In the genomic region with DNA sequence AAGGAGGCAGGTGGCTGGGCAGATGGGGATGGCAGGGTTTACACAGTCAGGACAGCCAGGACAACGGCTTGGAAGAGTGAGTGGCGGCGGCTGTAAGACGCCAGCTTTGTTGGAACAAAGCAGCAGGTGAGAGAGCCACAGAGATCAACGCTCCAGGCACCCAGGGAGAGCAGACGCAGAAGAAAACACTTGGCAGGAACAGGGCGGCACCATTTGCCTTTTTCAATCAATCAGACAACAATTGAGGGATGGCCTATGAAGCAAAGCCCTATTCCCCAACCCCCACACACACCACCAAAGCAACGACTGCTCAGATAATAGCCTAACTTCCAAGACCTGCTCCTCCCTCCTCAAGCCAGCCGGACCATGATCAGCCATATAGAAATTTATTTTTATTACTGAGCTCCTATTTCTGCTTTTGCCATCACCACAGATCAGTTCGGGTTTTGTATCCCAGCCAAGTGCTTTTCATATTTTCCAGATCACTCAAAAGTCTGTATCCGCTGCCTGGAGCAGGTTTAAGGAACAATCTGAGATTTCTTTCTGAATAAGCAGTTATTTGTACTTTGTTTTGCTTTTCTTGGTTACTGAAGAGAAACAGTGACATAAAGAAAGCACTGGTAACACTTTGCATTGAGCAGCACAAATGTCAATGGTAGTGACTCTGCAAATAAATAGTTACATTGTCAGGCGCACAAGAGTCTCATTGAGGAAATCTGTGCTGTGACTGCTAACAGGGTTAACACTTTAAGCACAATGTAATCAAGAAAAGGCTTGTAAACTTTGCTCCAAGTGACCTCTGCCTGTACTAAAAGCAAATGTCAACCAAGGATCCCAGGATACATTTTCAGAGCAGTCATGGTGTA, we compare ENCODE assay signal across 8 cellular contexts.
A peak's percentile ranks its signal among the peaks of the same experiment; 100 is the strongest.
DNase-seq lines count a peak whose midpoint lies in the region; ATAC-seq and TF ChIP-seq lines count a peak whose summit lies in the region.

No MANE protein-coding gene starts in this region.

- 41% methylated on average over 12 of the region's 12 CpGs for WGBS in right cardiac atrium
- 20 to 37% (median 32%) methylated on average over 12 of the region's 12 CpGs for WGBS in stomach, 5 donors

- H3K9me3 ChIP-seq in right cardiac atrium (ENCODE audit: control insufficient read depth, low read length) (no peaks in the 10 kb centered on the region), stomach (no peaks in the 10 kb centered on the region)

- no peaks in the 10 kb centered on the region for H3K36me3 ChIP-seq in stomach

- H3K4me1 ChIP-seq in right cardiac atrium (ENCODE audit: control insufficient read depth, insufficient read depth, low read length) = no peaks in the 10 kb centered on the region
- H3K4me1 ChIP-seq in stomach = peaks cover 0 to 17% (median 12%) of the 10 kb centered on the region in 4 donors

- no peak for TF ChIP-seq EP300 in stomach (IDR thresholded peaks at IDR 0.05)

- H3K27me3 ChIP-seq in right cardiac atrium (ENCODE audit: control insufficient read depth, insufficient read depth) (no peaks in the 10 kb centered on the region), stomach (no peaks in the 10 kb centered on the region)

- no peak overlapping the region for H3K27ac ChIP-seq in right cardiac atrium (ENCODE audit: low read length)
- peak overlapping the region in 3 of 5 donors; percentile 52 to 67 (median 58) for H3K27ac ChIP-seq in stomach

- DNase-seq in LNCaP clone FGC (ENCODE audit: low read depth) = peak; percentile 79
- no peak for DNase-seq in right cardiac atrium
- DNase-seq in stomach = no peak
- DNase-seq in islet precursor cell = no peak

- no peak for TF ChIP-seq POLR2A in stomach (IDR thresholded peaks at IDR 0.05)

- intact Hi-C loops in right cardiac atrium (cut with DNase I) = no loop called here
- intact Hi-C loops in stomach (cut with DNase I; ENCODE audit: low total_unique reads) = no loop called here

- TF ChIP-seq CTCF in LNCaP clone FGC (IDR thresholded peaks at IDR 0.05; ENCODE audit: control insufficient read depth, extremely low read depth, insufficient read depth) (peak; percentile 35), stomach (IDR thresholded peaks at IDR 0.05) (no peak)

- H3K4me3 ChIP-seq in LNCaP clone FGC (ENCODE audit: low read depth, low read length) = 0 out of 2 replicates have a peak overlapping the region, but pooled peaks have one; percentile 17
- no peak overlapping the region for H3K4me3 ChIP-seq in right cardiac atrium (ENCODE audit: low read length)
- no peak overlapping the region for H3K4me3 ChIP-seq in stomach

- ATAC-seq in SK-N-SH treated with all-trans-retinoic acid at 6 μM for 48 hours = peak; percentile 82
- ATAC-seq in right cardiac atrium = peak; percentile 25 to 58
- ATAC-seq in GM19467 (IDR thresholded peaks at IDR 0.05; ENCODE audit: unreplicated experiment) = no peak
- no peak for ATAC-seq in GM21526 (IDR thresholded peaks at IDR 0.05; ENCODE audit: low FRiP score, unreplicated experiment)
- no peak for ATAC-seq in HG02870 (IDR thresholded peaks at IDR 0.05; ENCODE audit: unreplicated experiment)

TF ChIP-seq in SK-N-SH treated with all-trans-retinoic acid at 6 μM for 48 hours, 23 proteins besides CTCF, POLR2A, EP300 and RAD21:
- TF ChIP-seq ZNF8 (CRISPR knock-in tag; IDR thresholded peaks at IDR 0.05) (no peak), BACH2 (CRISPR knock-in tag; IDR thresholded peaks at IDR 0.05; ENCODE audit: borderline replicate concordance) (no peak)

Comparison
In these comparisons a context has a peak if more than half of its experiments do, and no peak if none do; other contexts are left out.
1. ATAC-seq: peak in SK-N-SH treated with all-trans-retinoic acid at 6 μM for 48 hours (single experiment) and right cardiac atrium (2 of 2); none in GM19467 (single experiment), GM21526 (single experiment) and HG02870 (single experiment).